ENCODE assay signal across 31 cellular contexts in the genomic region with DNA sequence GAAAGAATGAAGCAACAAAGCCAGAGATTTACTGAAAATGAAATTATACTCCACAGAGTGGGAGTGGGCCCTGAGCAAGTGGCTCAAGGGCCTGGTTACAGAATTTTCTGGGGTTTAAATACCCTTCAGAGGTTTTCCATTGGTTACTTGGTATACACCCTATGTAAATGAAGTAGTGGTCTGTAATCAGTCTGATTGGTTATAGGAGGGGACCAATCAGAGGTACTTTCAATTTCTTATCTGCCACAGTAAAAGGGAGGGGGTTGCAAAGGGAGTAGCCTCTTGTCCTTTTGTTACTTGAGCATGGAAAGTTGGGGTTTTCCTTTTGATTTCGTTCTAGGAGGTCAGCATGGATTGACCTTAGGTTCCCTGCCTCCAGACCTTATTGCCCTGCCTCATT.
A peak's percentile ranks its signal among the peaks of the same experiment; 100 is the strongest.
DNase-seq lines count a peak whose midpoint lies in the region; ATAC-seq, FAIRE-seq and TF ChIP-seq lines count a peak whose summit lies in the region.
"Had no signal": no experiment of that assay in that cellular context is flagged by ENCODE, and none has a peak within 500 bp of the region (broad histone marks: within the 10 kb centered on the region; RNA-seq: fewer than 3 reads in every experiment).

No MANE protein-coding gene starts in this region.

- H4K20me1 ChIP-seq in K562 (replicated peaks; ENCODE audit: control insufficient read depth, insufficient read depth, low read length), result no peaks in the 10 kb centered on the region

- CTCF ChIA-PET in CD4-positive, alpha-beta T cell (lab: Charles Lee), result no interaction called here
- CTCF ChIA-PET in K562 (lab: Yijun Ruan, JAX; ENCODE audit: low intra/inter-chr PET ratio), result no interaction called here

- H3K27ac Mint-ChIP-seq in CD4-positive, alpha-beta T cell, result peak overlapping the region; percentile 79
- H3K27ac Mint-ChIP-seq: brain, T-helper 17 cell had no signal

- peaks cover 34% of the 10 kb centered on the region; the same call in 2 of the 3 replicates for H3K36me3 ChIP-seq in K562 (ENCODE audit: control insufficient read depth, insufficient read depth, low read length)

- H2AFZ ChIP-seq in K562 (ENCODE audit: low read depth, low read length), result 0 out of 2 replicates have a peak overlapping the region, but pooled peaks have one; percentile 64

- FAIRE-seq in K562 (lab: Jason Lieb, UNC) (no peak), H54 (lab: Jason Lieb, UNC) (no peak)
- FAIRE-seq: GM18507, kidney, small intestine, urothelium cell line had no signal

- 50% methylated on average over 1 of the region's 1 CpG for WGBS in K562 (ENCODE audit: insufficient coverage, low coverage, missing lambda C conversion rate)

- TF ChIP-seq POLR2A in K562 (conservative IDR thresholded peaks at IDR 0.05), result no peak
- no peak for TF ChIP-seq POLR2A in GM18505 (IDR thresholded peaks at IDR 0.05; ENCODE audit: borderline replicate concordance, extremely low read depth, insufficient read depth, insufficient read length)
- TF ChIP-seq POLR2A in H54 (IDR thresholded peaks at IDR 0.05; ENCODE audit: low read depth, low read length), result no peak

- ATAC-seq in CD4-positive, alpha-beta T cell (ENCODE audit: poor library complexity), result peak; percentile 68
- ATAC-seq in K562, result peak; percentile 99
- ATAC-seq in GM18505 (IDR thresholded peaks at IDR 0.05; ENCODE audit: unreplicated experiment), result no peak
- ATAC-seq in HG03045 (IDR thresholded peaks at IDR 0.05; ENCODE audit: unreplicated experiment), result no peak
- ATAC-seq: heart left ventricle, T-helper 17 cell had no signal

- no peaks in the 10 kb centered on the region for H3K9me3 ChIP-seq in CD4-positive, alpha-beta T cell (ENCODE audit: control insufficient read depth, low read length)
- no peaks in the 10 kb centered on the region for H3K9me3 ChIP-seq in K562 (replicated peaks; ENCODE audit: control insufficient read depth, insufficient read depth, low read depth, low read length)
- H3K9me3 ChIP-seq: heart left ventricle, neutrophil, right atrium auricular region, thoracic aorta had no signal

- H3K4me1 Mint-ChIP-seq in CD4-positive, alpha-beta T cell (ENCODE audit: low read depth), result peaks cover 34% of the 10 kb centered on the region
- H3K4me1 Mint-ChIP-seq: brain, CD14-positive monocyte had no signal

- no peak overlapping the region for H3K4me3 Mint-ChIP-seq in CD4-positive, alpha-beta T cell
- H3K4me3 Mint-ChIP-seq: brain, CD14-positive monocyte, T-helper 17 cell had no signal

- H3K4me2 ChIP-seq in K562 (ENCODE audit: insufficient read depth, low read length), result no peak overlapping the region

- TF ChIP-seq CTCF in CD4-positive, alpha-beta T cell (IDR thresholded peaks at IDR 0.05), result no peak
- TF ChIP-seq CTCF in K562 (IDR thresholded peaks at IDR 0.05 in 2 of 3, conservative IDR thresholded peaks at IDR 0.05 in 1 of 3; ENCODE audit: insufficient read depth in 2 of 3, low read depth in 1 of 3, low read length in 3 of 3), result no peak

- POLR2A ChIA-PET in CD4-positive, alpha-beta T cell (lab: Charles Lee), result interaction anchor here (0.7 kb wide), 1 partner anchor 80 kb away, joined by 4 read pairs; no protein-coding TSS in a partner anchor
- POLR2A ChIA-PET in K562 (lab: Yijun Ruan, JAX), result no interaction called here

- in situ Hi-C loops in K562 (cut with MboI), result no loop called here

- H3K79me2 ChIP-seq in K562 (ENCODE audit: control insufficient read depth, insufficient read depth, low read length), result no peaks in the 10 kb centered on the region

- no peak overlapping the region for H3K4me3 ChIP-seq in K562
- H3K4me3 ChIP-seq: dorsolateral prefrontal cortex, heart left ventricle, right atrium auricular region, thoracic aorta had no signal

- no peaks in the 10 kb centered on the region for H3K9me3 Mint-ChIP-seq in CD4-positive, alpha-beta T cell
- H3K9me3 Mint-ChIP-seq: brain, CD14-positive monocyte had no signal

- TF ChIP-seq EP300 in K562 (IDR thresholded peaks at IDR 0.05; ENCODE audit: low read length), result no peak

- intact Hi-C loops in CD4-positive, alpha-beta T cell (cut with DNase I, micrococcal nuclease), result loop anchor here in 1 of 2 experiments (5.0 kb wide), 1 partner anchor 64 kb away; a partner anchor contains a TSS
- intact Hi-C loops in K562 (cut with micrococcal nuclease), result no loop called here

- TF ChIP-seq RAD21 in K562 (CRISPR knock-in tag; conservative IDR thresholded peaks at IDR 0.05 in 1 of 2, IDR thresholded peaks at IDR 0.05 in 1 of 2), result no peak

- no peaks in the 10 kb centered on the region for H3K9me1 ChIP-seq in K562 (ENCODE audit: control insufficient read depth, insufficient read depth, low read length)

- no peaks in the 10 kb centered on the region for H3K27me3 Mint-ChIP-seq in CD4-positive, alpha-beta T cell
- H3K27me3 Mint-ChIP-seq: brain, T-helper 17 cell had no signal

- no peaks in the 10 kb centered on the region for H3K4me1 ChIP-seq in K562 (replicated peaks in 1 of 2; ENCODE audit: control insufficient read depth in 2 of 2, insufficient read depth in 2 of 2, low read length in 2 of 2)
- H3K4me1 ChIP-seq: heart left ventricle, right atrium auricular region had no signal

- peaks cover 88% of the 10 kb centered on the region for H3K36me3 Mint-ChIP-seq in CD4-positive, alpha-beta T cell (ENCODE audit: low read depth)

- H3K9ac ChIP-seq in K562 (ENCODE audit: insufficient read depth in 1 of 2, low read depth in 2 of 2, low read length in 2 of 2), result no peak overlapping the region

- peak; percentile 1 for DNase-seq in NCI-H82 (lab: John Stamatoyannopoulos, UW)
- no peak for DNase-seq in NCI-H82 treated with DMSO at 0.1 percent for 48 hours (lab: John Stamatoyannopoulos, UW; ENCODE audit: unreplicated experiment)
- no peak for DNase-seq in CD4-positive, alpha-beta T cell
- DNase-seq in NAMALWA (ENCODE audit: low spot score), result peak; percentile 10
- peak in 2 of 4 experiments; percentile 27 to 35 for DNase-seq in K562 (ENCODE audit: extremely low read depth in 1 of 4, low spot score in 3 of 4)
- DNase-seq in H54 (ENCODE audit: insufficient read length, low spot score), result no peak
- DNase-seq: activated CD4-positive, alpha-beta T cell treated with anti-CD3 and anti-CD28 coated beads for 1 hour; activated gamma-delta T cell; dorsolateral prefrontal cortex; H7; heart left ventricle; kidney; NCI-H1048; NCI-H1694 treated with DMSO at 0.1 percent for 48 hours; NCI-H524; NK-92 treated with Interleukin-12 subunit alpha and Interleukin-12 subunit beta, amount 100 ng/mL, for 24 hours; posterior cingulate gyrus; Right ventricle myocardium superior; small intestine; stimulated activated naive CD4-positive, alpha-beta T cell; T-helper 17 cell had no signal

- no TSS peak for BruUV-seq in K562 (replicated peaks; lab: Mats Ljungman, UMichigan)

- no peak overlapping the region for H3K27ac ChIP-seq in CD4-positive, alpha-beta T cell (ENCODE audit: low read depth, low read length)
- H3K27ac ChIP-seq in K562 (ENCODE audit: extremely low read depth, low read depth, low read length), result no peak overlapping the region
- H3K27ac ChIP-seq: 22Rv1, dorsolateral prefrontal cortex, heart left ventricle, neutrophil, right atrium auricular region, thoracic aorta had no signal

- H3K27me3 ChIP-seq in CD4-positive, alpha-beta T cell (ENCODE audit: control insufficient read depth, insufficient read depth, low read length), result no peaks in the 10 kb centered on the region
- H3K27me3 ChIP-seq in K562 (ENCODE audit: control insufficient read depth in 2 of 2, insufficient read depth in 2 of 2, low read length in 2 of 2), result no peaks in the 10 kb centered on the region
- H3K27me3 ChIP-seq: dorsolateral prefrontal cortex, heart left ventricle, neutrophil, right atrium auricular region had no signal

TF ChIP-seq in K562, 482 proteins besides CTCF, POLR2A, EP300 and RAD21:
- TF ChIP-seq, protein P1, sequence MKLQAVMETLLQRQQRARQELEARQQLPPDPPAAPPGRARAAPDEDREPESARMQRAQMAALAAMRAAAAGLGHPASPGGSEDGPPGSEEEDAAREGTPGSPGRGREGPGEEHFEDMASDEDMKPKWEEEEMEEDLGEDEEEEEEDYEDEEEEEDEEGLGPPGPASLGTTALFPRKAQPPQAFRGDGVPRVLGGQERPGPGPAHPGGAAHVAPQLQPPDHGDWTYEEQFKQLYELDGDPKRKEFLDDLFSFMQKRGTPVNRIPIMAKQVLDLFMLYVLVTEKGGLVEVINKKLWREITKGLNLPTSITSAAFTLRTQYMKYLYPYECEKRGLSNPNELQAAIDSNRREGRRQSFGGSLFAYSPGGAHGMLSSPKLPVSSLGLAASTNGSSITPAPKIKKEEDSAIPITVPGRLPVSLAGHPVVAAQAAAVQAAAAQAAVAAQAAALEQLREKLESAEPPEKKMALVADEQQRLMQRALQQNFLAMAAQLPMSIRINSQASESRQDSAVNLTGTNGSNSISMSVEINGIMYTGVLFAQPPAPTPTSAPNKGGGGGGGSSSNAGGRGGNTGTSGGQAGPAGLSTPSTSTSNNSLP (IDR thresholded peaks at IDR 0.05; ENCODE audit: borderline replicate concordance, low read depth, low read length), result no peak
- TF ChIP-seq, protein P2, sequence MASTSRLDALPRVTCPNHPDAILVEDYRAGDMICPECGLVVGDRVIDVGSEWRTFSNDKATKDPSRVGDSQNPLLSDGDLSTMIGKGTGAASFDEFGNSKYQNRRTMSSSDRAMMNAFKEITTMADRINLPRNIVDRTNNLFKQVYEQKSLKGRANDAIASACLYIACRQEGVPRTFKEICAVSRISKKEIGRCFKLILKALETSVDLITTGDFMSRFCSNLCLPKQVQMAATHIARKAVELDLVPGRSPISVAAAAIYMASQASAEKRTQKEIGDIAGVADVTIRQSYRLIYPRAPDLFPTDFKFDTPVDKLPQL (IDR thresholded peaks at IDR 0.05; ENCODE audit: extremely low read depth, insufficient read length), result no peak
- TF ChIP-seq ZNF23 (CRISPR knock-in tag; IDR thresholded peaks at IDR 0.05), result no peak
- TF ChIP-seq SMARCB1 (IDR thresholded peaks at IDR 0.05; ENCODE audit: insufficient read length, low read depth), result no peak
- no peak for TF ChIP-seq HCFC1 (IDR thresholded peaks at IDR 0.05; ENCODE audit: low read depth, low read length)
- TF ChIP-seq CEBPG (CRISPR knock-in tag; IDR thresholded peaks at IDR 0.05), result no peak
- no peak for TF ChIP-seq CEBPG (tag; conservative IDR thresholded peaks at IDR 0.05 in 1 of 2, IDR thresholded peaks at IDR 0.05 in 1 of 2)
- no peak for TF ChIP-seq SIRT6 (IDR thresholded peaks at IDR 0.05; ENCODE audit: low read depth, low read length)

Comparison
In these comparisons a context has a peak if more than half of its experiments do, and no peak if none do; other contexts are left out.
1. DNase-seq: peak in NCI-H82 (single experiment) and NAMALWA (single experiment); none in NCI-H82 treated with DMSO at 0.1 percent for 48 hours (single experiment), CD4-positive, alpha-beta T cell (0 of 10) and H54 (single experiment).
2. ATAC-seq: peak in CD4-positive, alpha-beta T cell (single experiment) and K562 (single experiment); none in GM18505 (single experiment) and HG03045 (single experiment).